In the genomic region with DNA sequence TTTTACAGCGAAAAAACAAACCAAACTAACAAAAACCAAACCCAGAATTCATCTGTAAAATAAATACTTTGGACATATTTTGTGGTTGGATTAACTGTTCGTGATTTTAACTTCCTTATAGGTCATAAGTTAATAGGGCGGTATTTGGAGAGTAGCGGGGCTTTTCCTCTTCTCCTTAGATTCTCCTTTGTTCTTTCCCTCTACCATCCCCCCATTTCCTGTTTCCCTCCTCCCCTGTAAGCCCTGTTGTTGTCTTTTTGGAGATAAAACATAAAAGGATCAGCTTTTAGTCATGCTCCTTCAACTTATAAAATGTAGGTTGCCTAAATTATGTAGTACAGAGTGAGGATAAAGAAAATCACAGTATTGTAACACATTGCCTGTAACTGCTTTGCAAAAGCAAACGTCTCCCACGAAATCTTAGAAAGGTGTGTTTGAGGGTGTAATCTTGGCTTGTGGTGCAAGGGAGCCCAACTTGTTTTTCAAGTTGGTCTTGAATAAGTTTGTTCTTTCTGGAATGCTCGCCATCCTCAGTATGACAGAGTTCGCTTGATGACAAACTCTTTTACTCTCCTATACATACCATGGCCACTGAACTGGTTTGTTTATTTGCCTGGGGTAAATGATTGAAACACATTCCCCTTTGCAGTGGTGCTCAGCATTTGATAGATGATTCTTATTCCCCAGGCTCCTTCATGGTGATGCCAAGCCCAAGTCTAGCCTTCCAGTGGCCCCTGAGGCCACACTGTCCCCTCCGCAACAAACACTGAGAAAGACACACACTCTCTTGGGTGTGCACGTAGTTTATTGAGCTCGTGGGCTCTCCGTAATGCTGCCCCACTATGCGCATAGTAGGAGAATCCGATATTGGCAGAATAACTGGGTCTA, we compare ENCODE assay signal across 9 cellular contexts. TPM values are rescaled to one million over a fixed set of nuclear protein-coding genes. Genes with fewer than 3 reads are reported as not detected.
DNase-seq lines count a peak whose midpoint lies in the region; ATAC-seq and TF ChIP-seq lines count a peak whose summit lies in the region.
"Had no signal": no experiment of that assay in that cellular context is flagged by ENCODE, and none has a peak within 500 bp of the region (broad histone marks: within the 10 kb centered on the region; RNA-seq: fewer than 3 reads in every experiment).

No MANE protein-coding gene starts in this region.

- peak overlapping the region; percentile 7 to 21 (median 15) for H3K4me3 ChIP-seq in mammary epithelial cell (replicated peaks in 1 of 3; ENCODE audit: insufficient read depth in 1 of 3, low read depth in 2 of 3, low read length in 3 of 3)
- H3K4me3 ChIP-seq in mesenchymal stem cell (ENCODE audit: insufficient read depth in 1 of 2, low read depth in 1 of 2, low read length in 2 of 2): no peak overlapping the region
- H3K4me3 ChIP-seq in ascending aorta: no peak overlapping the region

- H3K27ac ChIP-seq in mammary epithelial cell (ENCODE audit: insufficient read depth, low read depth, low read length) (peak overlapping the region; percentile 90), mesenchymal stem cell (ENCODE audit: low read length, poor library complexity, severe bottlenecking) (peak overlapping the region; percentile 94), ascending aorta (no peak overlapping the region)

- H3K9ac ChIP-seq in mammary epithelial cell (ENCODE audit: insufficient read depth, low read length) (peak overlapping the region; percentile 33), mesenchymal stem cell (ENCODE audit: low read length) (no peak overlapping the region)

- no peaks in the 10 kb centered on the region for H3K36me3 ChIP-seq in mammary epithelial cell (ENCODE audit: insufficient read depth, low read length)
- peaks cover 0 to 5% of the 10 kb centered on the region in 2 experiments for H3K36me3 ChIP-seq in mesenchymal stem cell (ENCODE audit: control insufficient read depth in 1 of 2, insufficient read depth in 2 of 2, low read depth in 1 of 2, low read length in 2 of 2)
- no peaks in the 10 kb centered on the region for H3K36me3 ChIP-seq in ascending aorta

- no peak overlapping the region for H2BK120ac ChIP-seq in mesenchymal stem cell (ENCODE audit: low read depth, low read length)

- H3K14ac ChIP-seq in mesenchymal stem cell (ENCODE audit: low read length in 2 of 2): no peak overlapping the region

- intact Hi-C loops in mammary epithelial cell (cut with micrococcal nuclease) (loop anchor here (2.0 kb wide), 1 partner anchor 47 kb away; no protein-coding TSS in a partner anchor), ascending aorta (cut with DNase I) (no loop called here)
- intact Hi-C loops in activated T-helper 1 cell treated with anti-CD3 and anti-CD28 coated beads, Interleukin-12 subunit alpha, Interleukin-12 subunit beta, Interleukin-2, Interleukin-4 antibody, amounts not matched to agents 30 ng/mL and 10 ng/mL and 1 ng/mL, durations not matched to agents 14 hours and 24 hours and 36 hours (cut with micrococcal nuclease): no loop called here

- no peak overlapping the region for H3K27ac Mint-ChIP-seq in activated T-helper 1 cell treated with anti-CD3 and anti-CD28 coated beads, Interleukin-12 subunit alpha, Interleukin-12 subunit beta, Interleukin-2, Interleukin-4 antibody, amounts not matched to agents 30 ng/mL and 10 ng/mL and 1 ng/mL, durations not matched to agents 14 hours and 24 hours and 36 hours

- peak overlapping the region; percentile 86 to 87 for H3K18ac ChIP-seq in mesenchymal stem cell (ENCODE audit: low read depth in 1 of 2, low read length in 2 of 2)

- H2AK5ac ChIP-seq in mesenchymal stem cell (ENCODE audit: low read length, severe bottlenecking): no peak overlapping the region

- peaks cover 4% of the 10 kb centered on the region for H4K20me1 ChIP-seq in mammary epithelial cell (ENCODE audit: insufficient read depth, low read length)

- CTCF ChIA-PET in mammary epithelial cell (lab: Charles Lee; ENCODE audit: low non-redundant PET): interaction anchor here (0.5 to 0.7 kb wide), 3 partner anchors 145 to 288 kb away, joined by 3 to 7 read pairs (median 3); no protein-coding TSS in a partner anchor

- H3K4me2 ChIP-seq in mammary epithelial cell (ENCODE audit: insufficient read depth, low read depth, low read length): peak overlapping the region; percentile 67
- H3K4me2 ChIP-seq in mesenchymal stem cell (ENCODE audit: low read length, poor library complexity, severe bottlenecking): peak overlapping the region; percentile 39

- peak; percentile 92 for DNase-seq in ACHN
- peak; percentile 62 for DNase-seq in LHCN-M2 (ENCODE audit: low read depth)
- peak; percentile 88 for DNase-seq in mammary epithelial cell
- DNase-seq in mesenchymal stem cell: peak; percentile 63
- DNase-seq in activated T-helper 1 cell treated with anti-CD3 and anti-CD28 coated beads, Interleukin-12 subunit alpha, Interleukin-12 subunit beta, Interleukin-2, Interleukin-4 antibody, amounts not matched to agents 30 ng/mL and 10 ng/mL and 1 ng/mL, durations not matched to agents 14 hours and 24 hours and 36 hours (ENCODE audit: low spot score): no peak
- no peak for DNase-seq in NCI-H1092 treated with DMSO at 0.1 percent for 48 hours (lab: John Stamatoyannopoulos, UW)
- no peak for DNase-seq in ascending aorta (ENCODE audit: low spot score in 2 of 2)
- DNase-seq: activated naive CD4-positive, alpha-beta T cell treated with anti-CD3 and anti-CD28 coated beads, Interleukin-2, amount 50 U/mL, for 16 hours had no signal

- H3K9me3 ChIP-seq in mammary epithelial cell (replicated peaks; ENCODE audit: insufficient read depth, low read length): no peaks in the 10 kb centered on the region
- H3K9me3 ChIP-seq in mesenchymal stem cell (ENCODE audit: control insufficient read depth, low read length): no peaks in the 10 kb centered on the region
- H3K9me3 ChIP-seq in ascending aorta: no peaks in the 10 kb centered on the region

- peak overlapping the region; percentile 15 for H2BK5ac ChIP-seq in mesenchymal stem cell (ENCODE audit: low read depth, low read length, poor library complexity, severe bottlenecking)

- H3K4me1 ChIP-seq in mammary epithelial cell (ENCODE audit: insufficient read depth, low read length) (peaks cover 52% of the 10 kb centered on the region), mesenchymal stem cell (ENCODE audit: control insufficient read depth, insufficient read depth, low read depth, low read length) (peaks cover 39% of the 10 kb centered on the region), ascending aorta (peaks cover 0 to 17% of the 10 kb centered on the region in 2 donors)

- H4K8ac ChIP-seq in mesenchymal stem cell (ENCODE audit: low read length): peak overlapping the region; percentile 81

- dilution Hi-C loops in mammary epithelial cell (cut with HindIII; ENCODE audit: low sequenced_read_pairs): loop anchor here (5.0 kb wide), 2 partner anchors 59 to 89 kb away; no protein-coding TSS in a partner anchor

- peak overlapping the region; percentile 40 to 98 for H2BK12ac ChIP-seq in mesenchymal stem cell (ENCODE audit: low read length in 2 of 2)

- peaks cover 33% of the 10 kb centered on the region for H3K27me3 Mint-ChIP-seq in activated T-helper 1 cell treated with anti-CD3 and anti-CD28 coated beads, Interleukin-12 subunit alpha, Interleukin-12 subunit beta, Interleukin-2, Interleukin-4 antibody, amounts not matched to agents 30 ng/mL and 10 ng/mL and 1 ng/mL, durations not matched to agents 14 hours and 24 hours and 36 hours (ENCODE audit: insufficient read depth)

- no peak overlapping the region for H3K4me3 Mint-ChIP-seq in activated T-helper 1 cell treated with anti-CD3 and anti-CD28 coated beads, Interleukin-12 subunit alpha, Interleukin-12 subunit beta, Interleukin-2, Interleukin-4 antibody, amounts not matched to agents 30 ng/mL and 10 ng/mL and 1 ng/mL, durations not matched to agents 14 hours and 24 hours and 36 hours

- 55% methylated on average over 14 of the region's 14 CpGs for WGBS in mammary epithelial cell (ENCODE audit: low coverage, missing lambda C conversion rate)
- 50% methylated on average over 8 of the region's 14 CpGs for WGBS in mesenchymal stem cell

- H3K23ac ChIP-seq in mesenchymal stem cell (ENCODE audit: low read length in 2 of 2): no peak overlapping the region

- H2AFZ ChIP-seq in mammary epithelial cell (ENCODE audit: low read depth, low read length) (no peak overlapping the region), mesenchymal stem cell (ENCODE audit: low read depth, low read length) (no peak overlapping the region)

- no peaks in the 10 kb centered on the region for H3K36me3 Mint-ChIP-seq in activated T-helper 1 cell treated with anti-CD3 and anti-CD28 coated beads, Interleukin-12 subunit alpha, Interleukin-12 subunit beta, Interleukin-2, Interleukin-4 antibody, amounts not matched to agents 30 ng/mL and 10 ng/mL and 1 ng/mL, durations not matched to agents 14 hours and 24 hours and 36 hours (ENCODE audit: low read depth)

- peak overlapping the region in 1 of 2 experiments; percentile 77 for H3K4ac ChIP-seq in mesenchymal stem cell (ENCODE audit: low read depth in 1 of 2, low read length in 2 of 2)

- TF ChIP-seq CTCF in mammary epithelial cell (conservative IDR thresholded peaks at IDR 0.05 in 1 of 2, IDR thresholded peaks at IDR 0.05 in 1 of 2; ENCODE audit: extremely low read depth in 1 of 2, insufficient read depth in 1 of 2, low read depth in 1 of 2, low read length in 2 of 2) (no peak), ascending aorta (IDR thresholded peaks at IDR 0.05) (no peak)

- in situ Hi-C loops in ACHN (cut with HindIII; ENCODE audit: low pct_ligation_motif_present, low pct_unique_long_range_greater_than_20kb, low sequenced_read_pairs): no loop called here
- in situ Hi-C loops in mammary epithelial cell (cut with MboI; ENCODE audit: low sequenced_read_pairs in 2 of 2): no loop called here

- H3K9me3 Mint-ChIP-seq in activated T-helper 1 cell treated with anti-CD3 and anti-CD28 coated beads, Interleukin-12 subunit alpha, Interleukin-12 subunit beta, Interleukin-2, Interleukin-4 antibody, amounts not matched to agents 30 ng/mL and 10 ng/mL and 1 ng/mL, durations not matched to agents 14 hours and 24 hours and 36 hours: no peaks in the 10 kb centered on the region

- no TSS peak for BruUV-seq in mammary epithelial cell (replicated peaks; lab: Mats Ljungman, UMichigan)

- H3K27me3 ChIP-seq in mammary epithelial cell (ENCODE audit: insufficient read depth, low read length) (no peaks in the 10 kb centered on the region), mesenchymal stem cell (ENCODE audit: control insufficient read depth in 1 of 2, insufficient read depth in 1 of 2, low read length in 2 of 2) (no peaks in the 10 kb centered on the region), ascending aorta (no peaks in the 10 kb centered on the region)

- ATAC-seq in HG03469 (IDR thresholded peaks at IDR 0.05; ENCODE audit: unreplicated experiment): no peak

- H3K4me1 Mint-ChIP-seq in activated T-helper 1 cell treated with anti-CD3 and anti-CD28 coated beads, Interleukin-12 subunit alpha, Interleukin-12 subunit beta, Interleukin-2, Interleukin-4 antibody, amounts not matched to agents 30 ng/mL and 10 ng/mL and 1 ng/mL, durations not matched to agents 14 hours and 24 hours and 36 hours (ENCODE audit: low read depth): peaks cover 4% of the 10 kb centered on the region

- peaks cover 10% of the 10 kb centered on the region for H3K79me1 ChIP-seq in mesenchymal stem cell (replicated peaks; ENCODE audit: low read length, poor library complexity, severe bottlenecking)

- H4K91ac ChIP-seq in mesenchymal stem cell (ENCODE audit: low read length): peak overlapping the region; percentile 81

- peaks cover 95% of the 10 kb centered on the region for H3K79me2 ChIP-seq in mammary epithelial cell (ENCODE audit: insufficient read depth, low read length)

- H2BK15ac ChIP-seq in mesenchymal stem cell (ENCODE audit: low read depth, poor library complexity, severe bottlenecking): no peak overlapping the region

RNA-seq across cellular contexts. Expression of gene TEAD1, which starts 49.4 kb away (rescaled TPM):
- 96.7 and 105 TPM in 2 replicates for total RNA-seq in LHCN-M2 (2014; rRNA removed)
- polyA plus RNA-seq in LHCN-M2 (2012): 43.8 TPM
- 100 to 1,000 TPM in 1 of 2 donors, 10 to 100 TPM in 1; 93.9 to 107 TPM for total RNA-seq in mammary epithelial cell
- 21.3 TPM for polyA plus RNA-seq in mammary epithelial cell
- polyA minus RNA-seq in mammary epithelial cell: 88.8 TPM
- polyA plus RNA-seq in mesenchymal stem cell (2013, experiment 1 of 2): 60.7 TPM
- 58.9 TPM for polyA plus RNA-seq in mesenchymal stem cell (2013, experiment 2 of 2)
- total RNA-seq in activated T-helper 1 cell treated with anti-CD3 and anti-CD28 coated beads, Interleukin-12 subunit alpha, Interleukin-12 subunit beta, Interleukin-2, Interleukin-4 antibody, amounts not matched to agents 30 ng/mL and 10 ng/mL and 1 ng/mL, durations not matched to agents 14 hours and 24 hours and 36 hours: 0.41 and 1.2 TPM in 2 replicates
- 112 TPM for total RNA-seq in ascending aorta

Comparison
In these comparisons a context has a peak if more than half of its experiments do, and no peak if none do; other contexts are left out.
1. DNase-seq: peak in ACHN (single experiment), LHCN-M2 (single experiment), mammary epithelial cell (single experiment) and mesenchymal stem cell (single experiment); none in activated T-helper 1 cell treated with anti-CD3 and anti-CD28 coated beads, Interleukin-12 subunit alpha, Interleukin-12 subunit beta, Interleukin-2, Interleukin-4 antibody, amounts not matched to agents 30 ng/mL and 10 ng/mL and 1 ng/mL, durations not matched to agents 14 hours and 24 hours and 36 hours (single experiment), NCI-H1092 treated with DMSO at 0.1 percent for 48 hours (single experiment) and ascending aorta (0 of 2).
2. H3K27ac ChIP-seq: peak in mammary epithelial cell (single experiment) and mesenchymal stem cell (single experiment); none in ascending aorta (0 of 2).
3. H3K4me3 ChIP-seq: peak in mammary epithelial cell (3 of 3); none in mesenchymal stem cell (0 of 2) and ascending aorta (0 of 2).
4. RNA of gene TEAD1, which starts 49.4 kb away (total RNA-seq): 112 TPM in ascending aorta (single experiment), 93.9 to 107 TPM in mammary epithelial cell and 96.7 to 105 TPM in LHCN-M2; 0.41 to 1.2 TPM in activated T-helper 1 cell treated with anti-CD3 and anti-CD28 coated beads, Interleukin-12 subunit alpha, Interleukin-12 subunit beta, Interleukin-2, Interleukin-4 antibody, amounts not matched to agents 30 ng/mL and 10 ng/mL and 1 ng/mL, durations not matched to agents 14 hours and 24 hours and 36 hours; every median in the first group is over 10 times any median in the second.